Comparison of ENCODE assay signal across 1 cellular context in genomic region chr12:30691122-30691879, GRCh38.
TF ChIP-seq lines count a peak whose summit lies in the region.

No MANE protein-coding gene starts in this region.

TF ChIP-seq in H1, 55 proteins besides CTCF, POLR2A, EP300 and RAD21 (continued from another document):
- no peak for TF ChIP-seq GTF2F1 (IDR thresholded peaks at IDR 0.05; ENCODE audit: borderline replicate concordance, low read depth, low read length)
- no peak for TF ChIP-seq TAF7 (optimal IDR thresholded peaks at IDR 0.05; ENCODE audit: borderline replicate concordance, low read depth, low read length)
- TF ChIP-seq NRF1 (IDR thresholded peaks at IDR 0.05; ENCODE audit: low read depth, low read length): no peak
- TF ChIP-seq NANOG (IDR thresholded peaks at IDR 0.05; ENCODE audit: insufficient read depth, low read depth, low read length, poor library complexity, severe bottlenecking): no peak
- TF ChIP-seq TAF1 (IDR thresholded peaks at IDR 0.05; ENCODE audit: low read depth, low read length): no peak
